In genomic region chr10:24848169-24848688, GRCh38 we compare ENCODE assay signal across 21 cellular contexts.
DNase-seq lines count a peak whose midpoint lies in the region; ATAC-seq, FAIRE-seq and TF ChIP-seq lines count a peak whose summit lies in the region.
"Had no signal": no experiment of that assay in that cellular context is flagged by ENCODE, and none has a peak within 500 bp of the region (broad histone marks: within the 10 kb centered on the region; RNA-seq: fewer than 3 reads in every experiment).

No MANE protein-coding gene starts in this region.

- peaks cover 18 to 28% of the 10 kb centered on the region in 2 donors for H3K27me3 Mint-ChIP-seq in effector memory CD8-positive, alpha-beta T cell
- H3K27me3 Mint-ChIP-seq: stimulated activated naive CD8-positive, alpha-beta T cell treated with anti-CD3 and anti-CD28 coated beads, Interleukin-15, Interleukin-2, amounts not matched to agents 100 ng/mL and 50 ng/mL, for 24 hours had no signal

- no peak overlapping the region for H3K27ac Mint-ChIP-seq in effector memory CD8-positive, alpha-beta T cell
- H3K27ac Mint-ChIP-seq: activated B cell treated with CpG ODN at 0.5 μM for 24 hours; activated CD4-positive, alpha-beta memory T cell treated with anti-CD3 and anti-CD28 coated beads, Interleukin-2, amount 10 ng/mL, durations not matched to agents 7 days and 5 days; H9; stimulated activated naive CD8-positive, alpha-beta T cell treated with anti-CD3 and anti-CD28 coated beads, Interleukin-15, Interleukin-2, amounts not matched to agents 100 ng/mL and 50 ng/mL, for 24 hours had no signal

- FAIRE-seq in endometrium (lab: Jason Lieb, UNC), result peak; percentile 8

- no peak for TF ChIP-seq POLR2A in heart left ventricle (IDR thresholded peaks at IDR 0.05)

- H3K27me3 ChIP-seq in right cardiac atrium (ENCODE audit: control insufficient read depth, insufficient read depth) (no peaks in the 10 kb centered on the region), heart left ventricle (no peaks in the 10 kb centered on the region)
- H3K27me3 ChIP-seq: BLaER1 treated with 17β-estradiol and CSF1 and Interleukin-3, amounts not matched to agents 10 nM and 100 nM had no signal

- intact Hi-C loops in right cardiac atrium (cut with DNase I), result no loop called here
- intact Hi-C loops in heart left ventricle (cut with DNase I), result no loop called here

- no peak overlapping the region for H3K4me3 Mint-ChIP-seq in effector memory CD8-positive, alpha-beta T cell
- H3K4me3 Mint-ChIP-seq: activated B cell treated with CpG ODN at 0.5 μM for 24 hours; activated CD4-positive, alpha-beta memory T cell treated with anti-CD3 and anti-CD28 coated beads, Interleukin-2, amount 10 ng/mL, durations not matched to agents 7 days and 5 days; H9; stimulated activated naive CD8-positive, alpha-beta T cell treated with anti-CD3 and anti-CD28 coated beads, Interleukin-15, Interleukin-2, amounts not matched to agents 100 ng/mL and 50 ng/mL, for 24 hours had no signal

- H3K4me3 ChIP-seq in right cardiac atrium (ENCODE audit: low read length) (peak overlapping the region; percentile 34), heart left ventricle (peak overlapping the region in 4 of 12 donors; percentile 5 to 23 (median 8))
- H3K4me3 ChIP-seq: BLaER1 treated with 17β-estradiol and CSF1 and Interleukin-3, amounts not matched to agents 10 nM and 100 nM; lower lobe of right lung had no signal

- no peaks in the 10 kb centered on the region for H3K4me1 ChIP-seq in right cardiac atrium (ENCODE audit: control insufficient read depth, insufficient read depth, low read length)
- H3K4me1 ChIP-seq in heart left ventricle, result peaks cover 0 to 24% (median 0%) of the 10 kb centered on the region in 12 donors
- H3K4me1 ChIP-seq: lower lobe of right lung had no signal

- H3K9me3 ChIP-seq in right cardiac atrium (ENCODE audit: control insufficient read depth, low read length), result no peaks in the 10 kb centered on the region
- H3K9me3 ChIP-seq in heart left ventricle, result no peaks in the 10 kb centered on the region
- H3K9me3 ChIP-seq: BLaER1 treated with 17β-estradiol and CSF1 and Interleukin-3, amounts not matched to agents 10 nM and 100 nM; lower lobe of right lung had no signal

- TF ChIP-seq CTCF in heart left ventricle (IDR thresholded peaks at IDR 0.05), result no peak

- peaks cover 0 to 1% of the 10 kb centered on the region in 2 donors for H3K9me3 Mint-ChIP-seq in effector memory CD8-positive, alpha-beta T cell
- H3K9me3 Mint-ChIP-seq: activated B cell treated with CpG ODN at 0.5 μM for 24 hours; activated CD4-positive, alpha-beta memory T cell treated with anti-CD3 and anti-CD28 coated beads, Interleukin-2, amount 10 ng/mL, durations not matched to agents 7 days and 5 days; H9; stimulated activated naive CD8-positive, alpha-beta T cell treated with anti-CD3 and anti-CD28 coated beads, Interleukin-15, Interleukin-2, amounts not matched to agents 100 ng/mL and 50 ng/mL, for 24 hours had no signal

- H3K27ac ChIP-seq in right cardiac atrium (ENCODE audit: low read length) (no peak overlapping the region), heart left ventricle (peak overlapping the region in 3 of 12 donors; percentile 9 to 39 (median 10))
- H3K27ac ChIP-seq: BLaER1 treated with 17β-estradiol and CSF1 and Interleukin-3, amounts not matched to agents 10 nM and 100 nM; lower lobe of right lung had no signal

- no peaks in the 10 kb centered on the region for H3K36me3 ChIP-seq in heart left ventricle
- H3K36me3 ChIP-seq: BLaER1 treated with 17β-estradiol and CSF1 and Interleukin-3, amounts not matched to agents 10 nM and 100 nM; lower lobe of right lung had no signal

- no peaks in the 10 kb centered on the region for H3K36me3 Mint-ChIP-seq in effector memory CD8-positive, alpha-beta T cell (ENCODE audit: insufficient read depth)

- WGBS in right cardiac atrium, result 47% methylated on average over 8 of the region's 8 CpGs
- 44 to 55% (median 51%) methylated on average over 8 of the region's 8 CpGs for WGBS in heart left ventricle, 4 donors

- DNase-seq in right cardiac atrium (no peak), heart left ventricle (no peak), myocyte (ENCODE audit: low read depth) (peak; percentile 13), AML-193 (lab: John Stamatoyannopoulos, UW) (no peak), NCI-H2171 (lab: John Stamatoyannopoulos, UW) (no peak)
- no peak for DNase-seq in effector memory CD8-positive, alpha-beta T cell
- DNase-seq: activated B cell treated with CpG ODN at 0.5 μM for 24 hours; activated CD4-positive, alpha-beta memory T cell treated with anti-CD3 and anti-CD28 coated beads, Interleukin-2, amount 10 ng/mL, durations not matched to agents 7 days and 5 days; activated naive CD4-positive, alpha-beta T cell treated with Interleukin-2 at 50 U/mL for 16 hours; activated T-cell treated with anti-CD3 and anti-CD28 coated beads, Interleukin-2, amount 50 U/mL, for 1 hour; EL; erythroblast; H9; lower lobe of right lung; NCI-H82; stimulated activated CD4-positive, alpha-beta T cell treated with anti-CD3 and anti-CD28 coated beads, Interleukin-1b, Interleukin-23, amount 100 ng/mL, for 48 hours; T-helper 9 cell had no signal

- H3K4me1 Mint-ChIP-seq in effector memory CD8-positive, alpha-beta T cell (ENCODE audit: low read depth in 2 of 2), result peaks cover 0 to 5% of the 10 kb centered on the region in 2 donors

- no peak for ATAC-seq in right cardiac atrium
- no peak for ATAC-seq in heart left ventricle
- ATAC-seq in GM18873 (IDR thresholded peaks at IDR 0.05; ENCODE audit: low FRiP score, unreplicated experiment), result no peak
- no peak for ATAC-seq in effector memory CD8-positive, alpha-beta T cell (replicated peaks)
